Comparison of ENCODE assay signal across 10 cellular contexts in genomic region chr11:133403900-133404299, GRCh38.
DNase-seq lines count a peak whose midpoint lies in the region; ATAC-seq, FAIRE-seq and TF ChIP-seq lines count a peak whose summit lies in the region.
"Had no signal": no experiment of that assay in that cellular context is flagged by ENCODE, and none has a peak within 500 bp of the region (broad histone marks: within the 10 kb centered on the region; RNA-seq: fewer than 3 reads in every experiment).

No MANE protein-coding gene starts in this region.

- TF ChIP-seq CTCF in GM10266 (IDR thresholded peaks at IDR 0.05; ENCODE audit: control insufficient read depth, insufficient read depth, low read depth, missing control alignments): peak; percentile 16
- peak; percentile 45 for TF ChIP-seq CTCF in LNCAP (IDR thresholded peaks at IDR 0.05)
- TF ChIP-seq CTCF in brain microvascular endothelial cell (IDR thresholded peaks at IDR 0.05; ENCODE audit: low read depth, low read length, missing control alignments): peak; percentile 27

- H3K36me3 ChIP-seq in brain microvascular endothelial cell (replicated peaks): no peaks in the 10 kb centered on the region
- H3K36me3 ChIP-seq: gastrocnemius medialis had no signal

- no peak for FAIRE-seq in RCC 7860 (lab: Jason Lieb, UNC)

- no peak overlapping the region for H3K4me3 ChIP-seq in brain microvascular endothelial cell (ENCODE audit: low read depth, low read length)
- H3K4me3 ChIP-seq: gastrocnemius medialis had no signal

- no peaks in the 10 kb centered on the region for H3K27me3 ChIP-seq in brain microvascular endothelial cell (replicated peaks)
- H3K27me3 ChIP-seq: gastrocnemius medialis had no signal

- DNase-seq in ACHN: peak; percentile 16
- DNase-seq in GM10266 (ENCODE audit: extremely low spot score): no peak
- no peak for DNase-seq in brain microvascular endothelial cell
- DNase-seq in dermis blood vessel endothelial cell: no peak
- DNase-seq in RCC 7860 (ENCODE audit: low spot score): no peak
- DNase-seq: gastrocnemius medialis had no signal

- in situ Hi-C loops in ACHN (cut with HindIII; ENCODE audit: low pct_ligation_motif_present, low pct_unique_long_range_greater_than_20kb, low sequenced_read_pairs) (no loop called here), brain microvascular endothelial cell (cut with HindIII; ENCODE audit: low pct_ligation_motif_present, low sequenced_read_pairs) (no loop called here)

- H3K27ac ChIP-seq in brain microvascular endothelial cell: no peak overlapping the region
- H3K27ac ChIP-seq: gastrocnemius medialis had no signal

- ATAC-seq in HG02885 (IDR thresholded peaks at IDR 0.05; ENCODE audit: poor library complexity, unreplicated experiment) (no peak), GM19328 (IDR thresholded peaks at IDR 0.05; ENCODE audit: unreplicated experiment) (no peak)
- ATAC-seq: activated T-helper 17 cell treated with anti-CD3 and anti-CD28 coated beads, Interleukin-2, amount 50 U/mL, for 72 hours; gastrocnemius medialis had no signal
